Comparison of ENCODE assay signal across 8 cellular contexts in the genomic region with DNA sequence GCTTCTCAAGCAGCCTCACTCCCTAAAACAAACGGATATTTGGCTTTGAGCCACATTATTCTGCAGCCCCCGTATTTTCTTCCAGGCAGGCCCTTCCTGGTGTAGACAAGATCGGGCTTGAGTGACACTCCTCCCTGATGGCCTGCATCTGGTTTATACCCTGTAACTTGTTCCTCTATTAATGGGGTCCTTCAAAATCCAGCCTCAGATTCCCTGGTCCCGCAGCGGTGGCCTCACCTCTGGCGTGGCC. TPM values are rescaled to one million over a fixed set of nuclear protein-coding genes. Genes with fewer than 3 reads are reported as not detected.
DNase-seq lines count a peak whose midpoint lies in the region; ATAC-seq, FAIRE-seq and TF ChIP-seq lines count a peak whose summit lies in the region.

No MANE protein-coding gene starts in this region.

- no peaks in the 10 kb centered on the region for H3K9me2 ChIP-seq in OCI-LY7 (ENCODE audit: insufficient read depth, low read length)

- H3K36me3 Mint-ChIP-seq in Caco-2 (ENCODE audit: insufficient read depth, unreplicated experiment) (peaks cover 22% of the 10 kb centered on the region), osteocyte (ENCODE audit: unreplicated experiment) (peaks cover 11% of the 10 kb centered on the region)

- no peak for ATAC-seq in GM18870 (IDR thresholded peaks at IDR 0.05; ENCODE audit: unreplicated experiment)

- no peaks in the 10 kb centered on the region for H3K79me2 ChIP-seq in OCI-LY7 (ENCODE audit: insufficient read depth, low read depth, low read length)
- no peaks in the 10 kb centered on the region for H3K79me2 ChIP-seq in endothelial cell of umbilical vein (ENCODE audit: control insufficient read depth, insufficient read depth, low read length)

- H3K9me3 ChIP-seq in Caco-2 = 0 out of 2 replicates have a peak, but pooled peaks cover 5% of the 10 kb centered on the region
- peaks cover 19% of the 10 kb centered on the region; the same call in 1 of the 2 replicates for H3K9me3 ChIP-seq in OCI-LY7 (ENCODE audit: low read length)
- no peaks in the 10 kb centered on the region for H3K9me3 ChIP-seq in endothelial cell of umbilical vein (replicated peaks; ENCODE audit: control insufficient read depth, insufficient read depth, low read length)

- H3K36me3 ChIP-seq in Caco-2 (ENCODE audit: control insufficient read depth, insufficient read depth, low read length) = peaks cover 3% of the 10 kb centered on the region
- H3K36me3 ChIP-seq in OCI-LY7 (ENCODE audit: insufficient read depth, low read length) = no peaks in the 10 kb centered on the region
- H3K36me3 ChIP-seq in endothelial cell of umbilical vein (ENCODE audit: control insufficient read depth in 2 of 2, extremely low read depth in 1 of 2, insufficient read depth in 2 of 2, low read length in 2 of 2) = no peaks in the 10 kb centered on the region

- no peak for DNase-seq in Caco-2
- DNase-seq in OCI-LY7 (ENCODE audit: low spot score) = no peak
- DNase-seq in endothelial cell of umbilical vein (ENCODE audit: low read depth, low spot score) = no peak
- DNase-seq in osteocyte (ENCODE audit: extremely low spot score, unreplicated experiment) = no peak
- DNase-seq in HuH-7 (ENCODE audit: low spot score) = no peak
- DNase-seq in NCI-H1417 (lab: John Stamatoyannopoulos, UW) = no peak
- DNase-seq in pons (ENCODE audit: low spot score) = no peak

- POLR2A ChIA-PET in Caco-2 (lab: Charles Lee) = interaction anchor here (0.6 to 1.8 kb wide), 13 partner anchors 11 to 344 kb away, joined by 3 to 36 read pairs (median 3); partner anchors contain the start of genes C6orf52, GCNT2, PAK1IP1 and TMEM14B
- POLR2A ChIA-PET in OCI-LY7 (lab: Charles Lee) = interaction anchor here (0.6 to 3.2 kb wide), 11 partner anchors 15 to 211 kb away, joined by 3 to 20 read pairs (median 4); partner anchors contain the start of genes PAK1IP1 and TMEM14B
- POLR2A ChIA-PET in endothelial cell of umbilical vein (lab: Charles Lee) = interaction anchor here (1.0 to 1.2 kb wide), 3 partner anchors 10 to 37 kb away, joined by 3 to 4 read pairs (median 4); partner anchors contain the start of gene TMEM14B

- H3K4me3 ChIP-seq in Caco-2 (ENCODE audit: low read depth, low read length) (peak overlapping the region; percentile 43), OCI-LY7 (ENCODE audit: low read depth, low read length, poor library complexity, severe bottlenecking) (peak overlapping the region; percentile 72), endothelial cell of umbilical vein (replicated peaks in 1 of 3; ENCODE audit: insufficient read depth in 1 of 3, low read depth in 1 of 3, low read length in 3 of 3) (peak overlapping the region; percentile 59 to 79 (median 76))

- H2AFZ ChIP-seq in OCI-LY7 (ENCODE audit: low read length) (peak overlapping the region; percentile 95), endothelial cell of umbilical vein (ENCODE audit: low read depth, low read length) (peak overlapping the region; percentile 96)

- CTCF ChIA-PET in Caco-2 (lab: Charles Lee) = interaction anchor here (1.0 kb wide), 2 partner anchors 25 to 27 kb away, joined by 3 to 7 read pairs; partner anchors contain the start of genes PAK1IP1 and TMEM14B
- CTCF ChIA-PET in OCI-LY7 (lab: Charles Lee; ENCODE audit: unreplicated experiment) = interaction anchor here (0.8 kb wide), 1 partner anchor 244 kb away, joined by 4 read pairs; no protein-coding TSS in a partner anchor
- CTCF ChIA-PET in endothelial cell of umbilical vein (lab: Charles Lee) = interaction anchor here (1.0 to 4.8 kb wide), 4 partner anchors 15 to 244 kb away, joined by 3 to 21 read pairs (median 4); no protein-coding TSS in a partner anchor

- H3K4me3 Mint-ChIP-seq in Caco-2 (ENCODE audit: unreplicated experiment) = peak overlapping the region; percentile 96
- peak overlapping the region; percentile 98 for H3K4me3 Mint-ChIP-seq in osteocyte (ENCODE audit: unreplicated experiment)

- H3K4me2 ChIP-seq in OCI-LY7 (ENCODE audit: low read length) (peak overlapping the region; percentile 81), endothelial cell of umbilical vein (ENCODE audit: insufficient read depth, low read length) (peak overlapping the region; percentile 95)

- FAIRE-seq in endothelial cell of umbilical vein (lab: Jason Lieb, UNC) = no peak

- H3K27ac ChIP-seq in OCI-LY7 (ENCODE audit: low read depth, low read length, poor library complexity, severe bottlenecking) (peak overlapping the region; percentile 38), endothelial cell of umbilical vein (ENCODE audit: insufficient read depth, low read depth, low read length) (peak overlapping the region; percentile 60)

- H3K27me3 ChIP-seq in Caco-2 (replicated peaks; ENCODE audit: control insufficient read depth, insufficient read depth, low read length) = no peaks in the 10 kb centered on the region
- no peaks in the 10 kb centered on the region for H3K27me3 ChIP-seq in endothelial cell of umbilical vein (ENCODE audit: control insufficient read depth in 2 of 2, insufficient read depth in 2 of 2, low read length in 2 of 2)

- intact Hi-C loops in Caco-2 (cut with micrococcal nuclease; ENCODE audit: unreplicated experiment) (loop anchor here (1.0 kb wide), 3 partner anchors 25 to 37 kb away; partner anchors contain the start of gene TMEM14B), OCI-LY7 (cut with micrococcal nuclease; ENCODE audit: unreplicated experiment) (no loop called here), endothelial cell of umbilical vein (cut with micrococcal nuclease) (loop anchor here (2.0 to 10.0 kb wide), 2 partner anchors 78 to 372 kb away; partner anchors contain the start of gene SMIM13)

- TF ChIP-seq CTCF in Caco-2 (IDR thresholded peaks at IDR 0.05; ENCODE audit: insufficient read depth in 1 of 2, low read depth in 1 of 2, low read length in 1 of 2, severe bottlenecking in 1 of 2, unreplicated experiment in 1 of 2) (no peak), OCI-LY7 (conservative IDR thresholded peaks at IDR 0.05; ENCODE audit: low read length) (no peak), endothelial cell of umbilical vein (IDR thresholded peaks at IDR 0.05; ENCODE audit: extremely low read depth in 1 of 2, insufficient read depth in 1 of 2, low read depth in 1 of 2, low read length in 2 of 2) (no peak), osteocyte (IDR thresholded peaks at IDR 0.05) (no peak)

- H4K20me1 ChIP-seq in OCI-LY7 (ENCODE audit: insufficient read depth, low read length) = no peaks in the 10 kb centered on the region
- no peaks in the 10 kb centered on the region for H4K20me1 ChIP-seq in endothelial cell of umbilical vein (replicated peaks; ENCODE audit: control insufficient read depth, extremely low read depth, insufficient read depth, low read length)

- H3K27ac Mint-ChIP-seq in Caco-2 (ENCODE audit: unreplicated experiment) (peak overlapping the region; percentile 97), osteocyte (ENCODE audit: unreplicated experiment) (peak overlapping the region; percentile 98)

- no peak for TF ChIP-seq POLR2A in endothelial cell of umbilical vein (IDR thresholded peaks at IDR 0.05; ENCODE audit: low read depth, low read length)

- H3K9me3 Mint-ChIP-seq in Caco-2 (ENCODE audit: unreplicated experiment) (no peaks in the 10 kb centered on the region), osteocyte (ENCODE audit: unreplicated experiment) (peaks cover 3% of the 10 kb centered on the region)

- H3K4me1 ChIP-seq in Caco-2 (peaks cover 6% of the 10 kb centered on the region), OCI-LY7 (ENCODE audit: insufficient read depth, low read length, poor library complexity, severe bottlenecking) (peaks cover 27% of the 10 kb centered on the region), endothelial cell of umbilical vein (ENCODE audit: control insufficient read depth, extremely low read depth, insufficient read depth, low read length) (peaks cover 10% of the 10 kb centered on the region)

- H3K9me1 ChIP-seq in endothelial cell of umbilical vein (replicated peaks; ENCODE audit: control insufficient read depth, extremely low read depth, insufficient read depth, low read length) = no peaks in the 10 kb centered on the region

- no TSS peak for BruUV-seq in Caco-2 (replicated peaks; lab: Mats Ljungman, UMichigan)
- no TSS peak for BruUV-seq in OCI-LY7 (replicated peaks; lab: Mats Ljungman, UMichigan)
- no TSS peak for BruUV-seq in endothelial cell of umbilical vein (replicated peaks; lab: Mats Ljungman, UMichigan)

- dilution Hi-C loops in endothelial cell of umbilical vein (cut with MboI; ENCODE audit: extremely low pct_ligation_motif_present, low sequenced_read_pairs) = no loop called here

- peaks cover 15% of the 10 kb centered on the region for H3K4me1 Mint-ChIP-seq in Caco-2 (ENCODE audit: low read depth, unreplicated experiment)
- H3K4me1 Mint-ChIP-seq in osteocyte (ENCODE audit: unreplicated experiment) = peaks cover 32% of the 10 kb centered on the region

- no peaks in the 10 kb centered on the region for H3K27me3 Mint-ChIP-seq in Caco-2 (ENCODE audit: insufficient read depth, unreplicated experiment)
- H3K27me3 Mint-ChIP-seq in osteocyte (ENCODE audit: unreplicated experiment) = no peaks in the 10 kb centered on the region

- peak overlapping the region; percentile 90 for H3K9ac ChIP-seq in endothelial cell of umbilical vein (replicated peaks; ENCODE audit: extremely low read depth, insufficient read depth, low read length)

RNA-seq across cellular contexts. Expression of gene TMEM14C, which starts 0.4 kb away (rescaled TPM):
- total RNA-seq in Caco-2 (2022) = 116 and 134 TPM in 2 replicates
- total RNA-seq in OCI-LY7 (2014; rRNA removed; shearing (Covaris generic)) = 23.7 and 40.2 TPM in 2 replicates
- total RNA-seq in OCI-LY7 (2022) = 33.9 and 39.5 TPM in 2 replicates
- 68.0 and 89.3 TPM in 2 replicates for total RNA-seq in endothelial cell of umbilical vein
- 137 and 146 TPM in 2 replicates for polyA plus RNA-seq in endothelial cell of umbilical vein
- 136 and 157 TPM in 2 replicates for polyA plus RNA-seq in endothelial cell of umbilical vein (2011; cell fraction: cytosol; rRNA removed)
- polyA plus RNA-seq in endothelial cell of umbilical vein (2011; cell fraction: nucleus; rRNA removed) = 55.0 and 57.8 TPM in 2 replicates
- 95.5 and 108 TPM in 2 replicates for polyA plus RNA-seq in endothelial cell of umbilical vein (2012)
- polyA minus RNA-seq in endothelial cell of umbilical vein = 80.3 and 84.5 TPM in 2 replicates
- 52.2 TPM for polyA minus RNA-seq in endothelial cell of umbilical vein (2011; cell fraction: cytosol; rRNA and poly(A)+ RNA removed)
- 6.2 and 7.4 TPM in 2 replicates for polyA minus RNA-seq in endothelial cell of umbilical vein (2011; cell fraction: nucleus; rRNA and poly(A)+ RNA removed)
- total RNA-seq in osteocyte = 121 and 122 TPM in 2 replicates

RNA-seq across cellular contexts. Expression of gene TMEM14B, which starts 25.1 kb away (rescaled TPM):
- 104 and 105 TPM in 2 replicates for total RNA-seq in Caco-2 (2022)
- total RNA-seq in OCI-LY7 (2014; rRNA removed; shearing (Covaris generic)) = 93.2 and 103 TPM in 2 replicates
- total RNA-seq in OCI-LY7 (2022) = 111 and 125 TPM in 2 replicates
- 54.6 and 58.2 TPM in 2 replicates for total RNA-seq in endothelial cell of umbilical vein
- 56.9 and 73.1 TPM in 2 replicates for polyA plus RNA-seq in endothelial cell of umbilical vein
- 61.7 and 64.3 TPM in 2 replicates for polyA plus RNA-seq in endothelial cell of umbilical vein (2011; cell fraction: cytosol; rRNA removed)
- 29.1 and 33.6 TPM in 2 replicates for polyA plus RNA-seq in endothelial cell of umbilical vein (2011; cell fraction: nucleus; rRNA removed)
- 51.1 and 64.9 TPM in 2 replicates for polyA plus RNA-seq in endothelial cell of umbilical vein (2012)
- 39.8 and 44.9 TPM in 2 replicates for polyA minus RNA-seq in endothelial cell of umbilical vein
- 33.9 TPM for polyA minus RNA-seq in endothelial cell of umbilical vein (2011; cell fraction: cytosol; rRNA and poly(A)+ RNA removed)
- 17.9 and 22.2 TPM in 2 replicates for polyA minus RNA-seq in endothelial cell of umbilical vein (2011; cell fraction: nucleus; rRNA and poly(A)+ RNA removed)
- total RNA-seq in osteocyte = 59.0 and 61.6 TPM in 2 replicates

RNA-seq across cellular contexts. Expression of gene PAK1IP1, which starts 27.7 kb away (rescaled TPM):
- 23.9 and 25.9 TPM in 2 replicates for total RNA-seq in Caco-2 (2022)
- total RNA-seq in OCI-LY7 (2014; rRNA removed; shearing (Covaris generic)) = 27.8 and 29.7 TPM in 2 replicates
- total RNA-seq in OCI-LY7 (2022) = 20.3 and 21.8 TPM in 2 replicates
- 20.6 and 20.9 TPM in 2 replicates for total RNA-seq in endothelial cell of umbilical vein
- polyA plus RNA-seq in endothelial cell of umbilical vein = 7.6 and 10.6 TPM in 2 replicates
- 19.6 and 21.2 TPM in 2 replicates for polyA plus RNA-seq in endothelial cell of umbilical vein (2011; cell fraction: cytosol; rRNA removed)
- polyA plus RNA-seq in endothelial cell of umbilical vein (2011; cell fraction: nucleus; rRNA removed) = 10.9 and 15.9 TPM in 2 replicates
- polyA plus RNA-seq in endothelial cell of umbilical vein (2012) = 17.2 and 29.3 TPM in 2 replicates
- polyA minus RNA-seq in endothelial cell of umbilical vein = 6.8 and 10.2 TPM in 2 replicates
- polyA minus RNA-seq in endothelial cell of umbilical vein (2011; cell fraction: cytosol; rRNA and poly(A)+ RNA removed) = 6.9 TPM
- 2.8 and 3.8 TPM in 2 replicates for polyA minus RNA-seq in endothelial cell of umbilical vein (2011; cell fraction: nucleus; rRNA and poly(A)+ RNA removed)
- total RNA-seq in osteocyte = 12.2 and 13.8 TPM in 2 replicates

RNA-seq across cellular contexts. Expression of gene C6orf52, which starts 28.1 kb away (rescaled TPM):
- total RNA-seq in Caco-2 (2022) = 3.1 and 4.3 TPM in 2 replicates
- 0.66 TPM in 1 of 2 replicates, not detected in the other for total RNA-seq in OCI-LY7 (2014; rRNA removed; shearing (Covaris generic))
- 1.0 TPM in 1 of 2 replicates, not detected in the other for total RNA-seq in OCI-LY7 (2022)
- total RNA-seq in endothelial cell of umbilical vein = not detected in 2 replicates
- polyA plus RNA-seq in endothelial cell of umbilical vein = 0.27 and 0.54 TPM in 2 replicates
- polyA plus RNA-seq in endothelial cell of umbilical vein (2011; cell fraction: cytosol; rRNA removed) = 0.35 TPM in 2 replicates
- polyA plus RNA-seq in endothelial cell of umbilical vein (2011; cell fraction: nucleus; rRNA removed) = 0.32 TPM in 1 of 2 replicates, not detected in the other
- polyA plus RNA-seq in endothelial cell of umbilical vein (2012) = 0.64 and 0.76 TPM in 2 replicates
- not detected in 2 replicates for polyA minus RNA-seq in endothelial cell of umbilical vein
- polyA minus RNA-seq in endothelial cell of umbilical vein (2011; cell fraction: cytosol; rRNA and poly(A)+ RNA removed) = not detected
- not detected in 2 replicates for polyA minus RNA-seq in endothelial cell of umbilical vein (2011; cell fraction: nucleus; rRNA and poly(A)+ RNA removed)
- 0.73 and 0.84 TPM in 2 replicates for total RNA-seq in osteocyte
